22 cellular contexts compared by ENCODE assay signal in genomic region chr2:2660789-2661355, GRCh38.
DNase-seq lines count a peak whose midpoint lies in the region; ATAC-seq and TF ChIP-seq lines count a peak whose summit lies in the region.
"Had no signal": no experiment of that assay in that cellular context is flagged by ENCODE, and none has a peak within 500 bp of the region (broad histone marks: within the 10 kb centered on the region; RNA-seq: fewer than 3 reads in every experiment).

No MANE protein-coding gene starts in this region.

- H4K20me1 ChIP-seq in smooth muscle cell (ENCODE audit: low read depth), result no peaks in the 10 kb centered on the region
- no peaks in the 10 kb centered on the region for H4K20me1 ChIP-seq in GM23248 (ENCODE audit: insufficient read depth)

- no peak overlapping the region for H2BK5ac ChIP-seq in mesenchymal stem cell (ENCODE audit: low read depth, low read length, poor library complexity, severe bottlenecking)

- WGBS in mesenchymal stem cell, result 80% methylated on average over 6 of the region's 7 CpGs
- 58% methylated on average over 7 of the region's 7 CpGs for WGBS in smooth muscle cell (ENCODE audit: low lambda C conversion rate)
- 19 to 29% methylated on average over 7 of the region's 7 CpGs for WGBS in GM23248 (ENCODE audit: low coverage in 1 of 2, low lambda C conversion rate in 2 of 2, missing lambda C conversion rate in 2 of 2), 2 experiments

- no peaks in the 10 kb centered on the region for H3K36me3 ChIP-seq in MG63
- H3K36me3 ChIP-seq in mesenchymal stem cell (ENCODE audit: control insufficient read depth in 1 of 2, insufficient read depth in 2 of 2, low read depth in 1 of 2, low read length in 2 of 2), result peaks cover 0 to 2% of the 10 kb centered on the region in 2 experiments
- H3K36me3 ChIP-seq in smooth muscle cell (ENCODE audit: low read depth), result no peaks in the 10 kb centered on the region
- no peaks in the 10 kb centered on the region for H3K36me3 ChIP-seq in GM23248 (ENCODE audit: low read depth)

- H3K9ac ChIP-seq in mesenchymal stem cell (ENCODE audit: low read length), result no peak overlapping the region
- H3K9ac ChIP-seq in smooth muscle cell (ENCODE audit: low read depth), result no peak overlapping the region
- no peak overlapping the region for H3K9ac ChIP-seq in GM23248

- H2BK12ac ChIP-seq in mesenchymal stem cell (ENCODE audit: low read length in 2 of 2), result no peak overlapping the region

- no peak overlapping the region for H3K18ac ChIP-seq in mesenchymal stem cell (ENCODE audit: low read depth in 1 of 2, low read length in 2 of 2)

- no peaks in the 10 kb centered on the region for H3K9me2 ChIP-seq in GM23248 (ENCODE audit: insufficient read depth)

- no peak overlapping the region for H3K4ac ChIP-seq in mesenchymal stem cell (ENCODE audit: low read depth in 1 of 2, low read length in 2 of 2)

- H2AK5ac ChIP-seq in mesenchymal stem cell (ENCODE audit: low read length, severe bottlenecking), result no peak overlapping the region

- no peak overlapping the region for H2AFZ ChIP-seq in mesenchymal stem cell (ENCODE audit: low read depth, low read length)
- H2AFZ ChIP-seq in smooth muscle cell (ENCODE audit: low read depth), result no peak overlapping the region
- no peak overlapping the region for H2AFZ ChIP-seq in GM23248
- H2AFZ ChIP-seq: PC-9 had no signal

- no peaks in the 10 kb centered on the region; the same call in 1 of the 2 replicates for H3K9me3 ChIP-seq in MG63
- no peaks in the 10 kb centered on the region for H3K9me3 ChIP-seq in mesenchymal stem cell (ENCODE audit: control insufficient read depth, low read length)
- no peaks in the 10 kb centered on the region for H3K9me3 ChIP-seq in smooth muscle cell (replicated peaks; ENCODE audit: low read depth)
- H3K9me3 ChIP-seq in GM23248 (ENCODE audit: low read depth), result no peaks in the 10 kb centered on the region

- no peaks in the 10 kb centered on the region for H3K79me1 ChIP-seq in mesenchymal stem cell (replicated peaks; ENCODE audit: low read length, poor library complexity, severe bottlenecking)

- peaks cover 41% of the 10 kb centered on the region for H3K4me1 ChIP-seq in mesenchymal stem cell (ENCODE audit: control insufficient read depth, insufficient read depth, low read depth, low read length)
- no peaks in the 10 kb centered on the region for H3K4me1 ChIP-seq in smooth muscle cell (ENCODE audit: low read depth)
- H3K4me1 ChIP-seq in GM23248 (ENCODE audit: insufficient read depth), result no peaks in the 10 kb centered on the region
- H3K4me1 ChIP-seq: Caco-2 had no signal

- no peak overlapping the region for H4K8ac ChIP-seq in mesenchymal stem cell (ENCODE audit: low read length)

- H3K4me2 ChIP-seq in mesenchymal stem cell (ENCODE audit: low read length, poor library complexity, severe bottlenecking) (no peak overlapping the region), smooth muscle cell (peak overlapping the region; percentile 17), GM23248 (ENCODE audit: unreplicated experiment) (no peak overlapping the region)
- H3K4me2 ChIP-seq: PC-9 had no signal

- H3K79me2 ChIP-seq in smooth muscle cell (ENCODE audit: low read depth) (no peaks in the 10 kb centered on the region), GM23248 (ENCODE audit: insufficient read depth) (no peaks in the 10 kb centered on the region)

- H2BK15ac ChIP-seq in mesenchymal stem cell (ENCODE audit: low read depth, poor library complexity, severe bottlenecking), result no peak overlapping the region

- no peak overlapping the region for H3K14ac ChIP-seq in mesenchymal stem cell (ENCODE audit: low read length in 2 of 2)

- no peak for TF ChIP-seq CTCF in smooth muscle cell (IDR thresholded peaks at IDR 0.05; ENCODE audit: borderline replicate concordance, insufficient read depth, poor library complexity, severe bottlenecking)
- no peak for TF ChIP-seq CTCF in GM10266 (IDR thresholded peaks at IDR 0.05; ENCODE audit: control insufficient read depth, insufficient read depth, low read depth, missing control alignments)

- no peak for ATAC-seq in HG02973 (IDR thresholded peaks at IDR 0.05; ENCODE audit: unreplicated experiment)
- ATAC-seq: SK-N-SH treated with all-trans-retinoic acid at 6 μM for 48 hours, T-cell had no signal

- H3K23ac ChIP-seq in mesenchymal stem cell (ENCODE audit: low read length in 2 of 2), result no peak overlapping the region

- H3K27me3 ChIP-seq in MG63, result no peaks in the 10 kb centered on the region
- peaks cover 0 to 11% of the 10 kb centered on the region in 2 experiments for H3K27me3 ChIP-seq in mesenchymal stem cell (ENCODE audit: control insufficient read depth in 1 of 2, insufficient read depth in 1 of 2, low read length in 2 of 2)
- no peaks in the 10 kb centered on the region for H3K27me3 ChIP-seq in smooth muscle cell (ENCODE audit: low read depth)
- H3K27me3 ChIP-seq in GM23248 (replicated peaks; ENCODE audit: insufficient read depth), result no peaks in the 10 kb centered on the region

- H3F3A ChIP-seq in smooth muscle cell (ENCODE audit: low read depth), result peaks cover 3% of the 10 kb centered on the region
- H3F3A ChIP-seq in GM23248 (ENCODE audit: insufficient read depth), result no peaks in the 10 kb centered on the region

- DNase-seq in DMS153 (lab: John Stamatoyannopoulos, UW), result peak; percentile 62
- DNase-seq in DMS153 treated with DMSO at 0.1 percent for 48 hours (lab: John Stamatoyannopoulos, UW; ENCODE audit: unreplicated experiment), result no peak
- peak; percentile 64 for DNase-seq in MG63
- DNase-seq in mesenchymal stem cell, result peak; percentile 2
- no peak for DNase-seq in smooth muscle cell (lab: John Stamatoyannopoulos, UW; ENCODE audit: unreplicated experiment)
- no peak for DNase-seq in GM10266 (ENCODE audit: extremely low spot score)
- no peak for DNase-seq in GM23248
- DNase-seq: Caco-2; CD4-positive, CD25-positive, alpha-beta regulatory T cell; Karpas-422; NCI-H1092 treated with DMSO at 0.1 percent for 48 hours; NCI-H2107; NCI-H226; NCI-H524; NCI-H82; PC-9; SIG-M5; T-cell had no signal

- H3K4me3 ChIP-seq in MG63 (no peak overlapping the region), mesenchymal stem cell (ENCODE audit: insufficient read depth in 1 of 2, low read depth in 1 of 2, low read length in 2 of 2) (no peak overlapping the region), smooth muscle cell (no peak overlapping the region), GM23248 (no peak overlapping the region)
- H3K4me3 ChIP-seq: PC-9 had no signal

- no peak overlapping the region for H4K91ac ChIP-seq in mesenchymal stem cell (ENCODE audit: low read length)

- no peak overlapping the region for H3K27ac ChIP-seq in mesenchymal stem cell (ENCODE audit: low read length, poor library complexity, severe bottlenecking)
- H3K27ac ChIP-seq in smooth muscle cell (ENCODE audit: low read depth), result peak overlapping the region; percentile 54
- H3K27ac ChIP-seq in GM23248, result no peak overlapping the region
- H3K27ac ChIP-seq: 22Rv1, PC-9, RWPE1 had no signal

- no peak overlapping the region for H2BK120ac ChIP-seq in mesenchymal stem cell (ENCODE audit: low read depth, low read length)

- in situ Hi-C loops in GM23248 (cut with MboI), result no loop called here

Comparison
In these comparisons a context has a peak if more than half of its experiments do, and no peak if none do; other contexts are left out.
1. DNase-seq: peak in DMS153 (single experiment), MG63 (single experiment) and mesenchymal stem cell (single experiment); none in DMS153 treated with DMSO at 0.1 percent for 48 hours (single experiment), smooth muscle cell (single experiment), GM10266 (single experiment) and GM23248 (single experiment).